ENCODE assay signal across 1 cellular context in the genomic region with DNA sequence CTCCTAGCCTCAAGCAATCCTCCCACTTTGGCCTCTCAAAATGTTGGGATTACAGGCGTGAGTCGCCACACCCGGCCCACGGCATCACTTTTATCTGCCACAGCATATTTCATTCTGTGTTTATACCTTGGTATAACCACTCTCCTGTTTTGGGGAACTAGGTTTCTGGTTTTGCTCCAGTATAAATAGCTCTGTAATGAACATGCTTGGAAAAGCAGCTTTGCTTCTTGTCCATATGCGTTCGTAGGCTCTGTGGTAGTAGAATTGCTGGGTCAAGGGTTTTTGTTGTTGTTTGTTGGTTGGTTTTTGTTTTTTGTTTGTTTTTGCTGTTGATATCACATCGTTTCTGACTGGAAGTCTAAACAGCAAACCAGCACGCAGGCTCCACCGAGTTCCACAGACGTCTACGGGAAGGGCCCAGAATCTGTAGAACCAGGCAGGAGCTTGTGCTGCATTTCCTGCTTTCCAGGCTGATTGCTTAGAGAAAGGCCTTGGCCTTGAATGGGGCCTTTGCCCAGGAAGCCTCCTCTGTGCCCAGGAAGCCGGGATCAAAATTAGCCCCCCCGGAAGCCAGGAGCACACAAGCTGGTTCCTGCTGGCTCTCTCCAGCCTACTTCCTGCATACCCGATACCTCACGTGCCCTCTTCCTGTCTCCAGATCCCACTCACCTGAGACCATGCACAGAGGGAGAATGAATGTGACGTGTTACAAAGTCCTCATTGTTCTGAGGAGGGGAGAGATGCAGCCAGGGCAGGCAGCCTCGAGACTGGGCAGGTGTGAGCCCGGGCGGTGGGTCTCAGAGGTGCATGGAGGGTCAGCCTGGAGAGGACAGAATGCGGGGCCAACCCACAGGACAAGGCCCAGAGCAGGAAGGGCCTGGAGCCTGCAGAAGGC.
TF ChIP-seq lines count a peak whose summit lies in the region.

No MANE protein-coding gene starts in this region.

TF ChIP-seq in SK-N-SH treated with all-trans-retinoic acid at 6 μM for 48 hours, 23 proteins besides CTCF, POLR2A, EP300 and RAD21 (continued from another document):
- TF ChIP-seq, protein P1, sequence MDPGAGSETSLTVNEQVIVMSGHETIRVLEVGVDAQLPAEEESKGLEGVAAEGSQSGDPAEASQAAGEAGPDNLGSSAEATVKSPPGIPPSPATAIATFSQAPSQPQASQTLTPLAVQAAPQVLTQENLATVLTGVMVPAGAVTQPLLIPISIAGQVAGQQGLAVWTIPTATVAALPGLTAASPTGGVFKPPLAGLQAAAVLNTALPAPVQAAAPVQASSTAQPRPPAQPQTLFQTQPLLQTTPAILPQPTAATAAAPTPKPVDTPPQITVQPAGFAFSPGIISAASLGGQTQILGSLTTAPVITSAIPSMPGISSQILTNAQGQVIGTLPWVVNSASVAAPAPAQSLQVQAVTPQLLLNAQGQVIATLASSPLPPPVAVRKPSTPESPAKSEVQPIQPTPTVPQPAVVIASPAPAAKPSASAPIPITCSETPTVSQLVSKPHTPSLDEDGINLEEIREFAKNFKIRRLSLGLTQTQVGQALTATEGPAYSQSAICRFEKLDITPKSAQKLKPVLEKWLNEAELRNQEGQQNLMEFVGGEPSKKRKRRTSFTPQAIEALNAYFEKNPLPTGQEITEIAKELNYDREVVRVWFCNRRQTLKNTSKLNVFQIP (CRISPR knock-in tag; IDR thresholded peaks at IDR 0.05; ENCODE audit: borderline replicate concordance, low read depth), result no peak
